In genomic region chr2:226183550-226183949, GRCh38 we compare ENCODE assay signal across 20 cellular contexts.
"Had no signal": no experiment of that assay in that cellular context is flagged by ENCODE, and none has a peak within 500 bp of the region (broad histone marks: within the 10 kb centered on the region; RNA-seq: fewer than 3 reads in every experiment).

No MANE protein-coding gene starts in this region.

- H3K27ac ChIP-seq: neutrophil, parathyroid adenoma, tibial artery had no signal

- H3K27me3 Mint-ChIP-seq: activated naive CD8-positive, alpha-beta T cell treated with anti-CD3 and anti-CD28 coated beads, Interleukin-2, amount 10 ng/mL, durations not matched to agents 7 days and 5 days; brain; natural killer cell treated with Interleukin-12 subunit alpha and Interleukin-12 subunit beta and Interleukin-15 and Interleukin-18, amount 100 ng/mL, for 72 hours had no signal

- H3K4me3 ChIP-seq: tibial artery had no signal

- H3K9me3 Mint-ChIP-seq: activated CD4-positive, alpha-beta T cell treated with anti-CD3 and anti-CD28 coated beads, Interleukin-2, amount 10 ng/mL, durations not matched to agents 24 days and 14 days; activated CD8-positive, alpha-beta T cell treated with anti-CD3 and anti-CD28 coated beads for 36 hours; activated T-helper 2 cell treated with anti-CD3 and anti-CD28 coated beads, Interferon-gamma antibody, Interleukin-2, Interleukin-4, amounts not matched to agents 10 μg/mL and 5 μg/mL and 100 μg/mL, durations not matched to agents 14 hours and 24 hours and 36 hours; endodermal cell had no signal

- H3K4me3 Mint-ChIP-seq: activated CD4-positive, alpha-beta T cell treated with anti-CD3 and anti-CD28 coated beads, Interleukin-2, amount 10 ng/mL, durations not matched to agents 24 days and 14 days; activated CD8-positive, alpha-beta T cell treated with anti-CD3 and anti-CD28 coated beads for 36 hours; activated naive CD8-positive, alpha-beta T cell treated with anti-CD3 and anti-CD28 coated beads, Interleukin-2, amount 10 ng/mL, durations not matched to agents 7 days and 5 days; brain; endodermal cell; memory B cell; natural killer cell treated with Interleukin-12 subunit alpha and Interleukin-12 subunit beta and Interleukin-15 and Interleukin-18, amount 100 ng/mL, for 72 hours had no signal

- H3K27me3 ChIP-seq: neutrophil, tibial artery had no signal

- H3K4me1 ChIP-seq: parathyroid adenoma had no signal

- H2AFZ ChIP-seq: parathyroid adenoma had no signal

- H3K9me3 ChIP-seq: neutrophil had no signal

- H3K27ac Mint-ChIP-seq: activated CD4-positive, alpha-beta T cell treated with anti-CD3 and anti-CD28 coated beads, Interleukin-2, amount 10 ng/mL, durations not matched to agents 24 days and 14 days; activated CD8-positive, alpha-beta T cell treated with anti-CD3 and anti-CD28 coated beads for 36 hours; activated naive CD8-positive, alpha-beta T cell treated with anti-CD3 and anti-CD28 coated beads, Interleukin-2, amount 10 ng/mL, durations not matched to agents 7 days and 5 days; activated T-helper 2 cell treated with anti-CD3 and anti-CD28 coated beads, Interferon-gamma antibody, Interleukin-2, Interleukin-4, amounts not matched to agents 10 μg/mL and 5 μg/mL and 100 μg/mL, durations not matched to agents 14 hours and 24 hours and 36 hours; endodermal cell; memory B cell; natural killer cell treated with Interleukin-12 subunit alpha and Interleukin-12 subunit beta and Interleukin-15 and Interleukin-18, amount 100 ng/mL, for 72 hours had no signal

- H3K36me3 Mint-ChIP-seq: activated naive CD8-positive, alpha-beta T cell treated with anti-CD3 and anti-CD28 coated beads, Interleukin-2, amount 10 ng/mL, durations not matched to agents 7 days and 5 days; brain; memory B cell; natural killer cell treated with Interleukin-12 subunit alpha and Interleukin-12 subunit beta and Interleukin-15 and Interleukin-18, amount 100 ng/mL, for 72 hours had no signal

- DNase-seq: activated CD4-positive, alpha-beta T cell treated with anti-CD3 and anti-CD28 coated beads, Interleukin-2, amount 10 ng/mL, durations not matched to agents 24 days and 14 days; activated CD8-positive, alpha-beta T cell treated with anti-CD3 and anti-CD28 coated beads for 36 hours; activated naive CD4-positive, alpha-beta T cell treated with Interleukin-2 at 50 U/mL for 16 hours; activated naive CD8-positive, alpha-beta T cell treated with anti-CD3 and anti-CD28 coated beads, Interleukin-2, amount 10 ng/mL, durations not matched to agents 7 days and 5 days; activated T-cell treated with anti-CD3 and anti-CD28 coated beads, Interleukin-2, amount 50 U/mL, for 1 hour; central memory CD4-positive, alpha-beta T cell; endodermal cell; stimulated activated CD4-positive, alpha-beta T cell treated with anti-CD3 and anti-CD28 coated beads, Interleukin-2, amount 100 ng/mL, for 24 hours; stimulated activated naive CD4-positive, alpha-beta T cell treated with Interleukin-2 at 50 U/mL for 16 hours; substantia nigra; T-helper 1 cell; T1000; tibial artery had no signal

- H3K79me2 ChIP-seq: parathyroid adenoma had no signal

- H3K36me3 ChIP-seq: neutrophil, tibial artery had no signal

- FAIRE-seq: colon had no signal

- H3K9ac ChIP-seq: parathyroid adenoma had no signal

- H3K4me1 Mint-ChIP-seq: activated CD4-positive, alpha-beta T cell treated with anti-CD3 and anti-CD28 coated beads, Interleukin-2, amount 10 ng/mL, durations not matched to agents 24 days and 14 days; activated naive CD8-positive, alpha-beta T cell treated with anti-CD3 and anti-CD28 coated beads, Interleukin-2, amount 10 ng/mL, durations not matched to agents 7 days and 5 days; memory B cell had no signal

- ATAC-seq: activated CD8-positive, alpha-beta T cell treated with anti-CD3 and anti-CD28 coated beads for 36 hours; natural killer cell treated with Interleukin-12 subunit alpha and Interleukin-12 subunit beta and Interleukin-15 and Interleukin-18, amount 100 ng/mL, for 72 hours had no signal
